In the genomic region with DNA sequence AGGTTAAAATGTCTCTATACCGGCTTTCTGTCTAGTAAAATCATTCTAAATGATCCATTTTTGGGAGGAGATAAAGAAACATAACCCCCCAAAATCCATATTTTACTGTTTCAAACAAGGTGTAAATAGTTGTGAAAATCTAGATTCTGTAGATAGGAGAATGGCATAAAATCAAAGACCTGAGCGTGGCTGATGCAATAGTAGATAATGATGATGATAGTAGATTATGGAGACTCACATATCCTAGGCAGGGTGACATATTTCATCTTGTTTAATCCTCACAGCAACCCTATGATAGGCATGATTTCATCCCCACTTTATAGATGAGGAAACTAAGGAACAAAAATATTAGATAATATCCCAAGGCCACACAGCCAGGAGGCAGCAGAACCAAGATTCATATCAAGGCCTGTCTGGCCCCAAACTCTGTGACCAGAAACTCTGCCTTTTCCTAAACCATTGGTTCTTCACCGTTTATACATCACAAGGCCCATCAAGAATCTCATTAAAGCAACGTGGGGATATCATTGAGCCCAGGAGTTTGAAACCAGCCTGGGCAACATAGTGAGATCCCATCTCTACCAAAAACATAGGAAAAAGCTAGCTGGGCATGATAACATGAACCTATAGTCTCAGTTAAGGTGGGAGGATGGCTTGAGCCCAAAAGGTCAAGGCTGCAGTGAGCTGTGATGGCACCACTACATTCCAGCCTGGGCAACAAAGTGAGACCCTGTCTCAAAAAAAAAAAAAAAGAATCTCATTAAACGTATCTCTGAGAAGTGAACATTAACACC, we compare ENCODE assay signal across 35 cellular contexts. TPM values are rescaled to one million over a fixed set of nuclear protein-coding genes. Genes with fewer than 3 reads are reported as not detected.
"Had no signal": no experiment of that assay in that cellular context is flagged by ENCODE, and none has a peak within 500 bp of the region (broad histone marks: within the 10 kb centered on the region; RNA-seq: fewer than 3 reads in every experiment).

No MANE protein-coding gene starts in this region.

- H3K4me3 ChIP-seq: breast epithelium, skin epidermis, thoracic aorta, uterus had no signal

- H3K36me3 Mint-ChIP-seq: activated naive CD4-positive, alpha-beta T cell treated with anti-CD3 and anti-CD28 coated beads, Interleukin-2, amount 10 ng/mL, durations not matched to agents 7 days and 5 days; immature natural killer cell had no signal

- H3K9me3 ChIP-seq: breast epithelium, thoracic aorta, uterus had no signal

- H3K27ac ChIP-seq: breast epithelium, skin epidermis, thoracic aorta, uterus, VCaP had no signal

- H3K4me1 Mint-ChIP-seq: activated naive CD4-positive, alpha-beta T cell treated with anti-CD3 and anti-CD28 coated beads, Interleukin-2, amount 10 ng/mL, durations not matched to agents 7 days and 5 days; immature natural killer cell had no signal

- H3K27me3 ChIP-seq: breast epithelium, uterus had no signal

- H3K27me3 Mint-ChIP-seq: stimulated activated naive CD8-positive, alpha-beta T cell treated with anti-CD3 and anti-CD28 coated beads, Interleukin-15, Interleukin-2, amounts not matched to agents 100 ng/mL and 50 ng/mL, for 24 hours had no signal

- ATAC-seq: activated CD4-positive, CD25-positive, alpha-beta regulatory T cell treated with anti-CD3 and anti-CD28 coated beads, Interleukin-2, amount 50 U/mL, for 24 hours; esophagus mucosa; left colon; naive thymus-derived CD8-positive, alpha-beta T cell; sciatic nerve had no signal

- H3K36me3 ChIP-seq: breast epithelium, thoracic aorta, uterus had no signal

- H3K27ac Mint-ChIP-seq: activated naive CD4-positive, alpha-beta T cell treated with anti-CD3 and anti-CD28 coated beads, Interleukin-2, amount 10 ng/mL, durations not matched to agents 7 days and 5 days; activated T-helper 1 cell treated with anti-CD3 and anti-CD28 coated beads, Interleukin-12 subunit alpha, Interleukin-12 subunit beta, Interleukin-2, Interleukin-4 antibody, amounts not matched to agents 30 ng/mL and 10 ng/mL and 1 ng/mL, durations not matched to agents 14 hours and 24 hours and 36 hours; naive thymus-derived CD8-positive, alpha-beta T cell; stimulated activated naive CD8-positive, alpha-beta T cell treated with anti-CD3 and anti-CD28 coated beads, Interleukin-15, Interleukin-2, amounts not matched to agents 100 ng/mL and 50 ng/mL, for 24 hours had no signal

- H3K9me3 Mint-ChIP-seq: activated naive CD4-positive, alpha-beta T cell treated with anti-CD3 and anti-CD28 coated beads, Interleukin-2, amount 10 ng/mL, durations not matched to agents 7 days and 5 days; activated T-helper 1 cell treated with anti-CD3 and anti-CD28 coated beads, Interleukin-12 subunit alpha, Interleukin-12 subunit beta, Interleukin-2, Interleukin-4 antibody, amounts not matched to agents 30 ng/mL and 10 ng/mL and 1 ng/mL, durations not matched to agents 14 hours and 24 hours and 36 hours; immature natural killer cell; naive thymus-derived CD8-positive, alpha-beta T cell; stimulated activated naive CD8-positive, alpha-beta T cell treated with anti-CD3 and anti-CD28 coated beads, Interleukin-15, Interleukin-2, amounts not matched to agents 100 ng/mL and 50 ng/mL, for 24 hours had no signal

- H3K4me1 ChIP-seq: breast epithelium, uterus had no signal

- H3K4me3 Mint-ChIP-seq: activated naive CD4-positive, alpha-beta T cell treated with anti-CD3 and anti-CD28 coated beads, Interleukin-2, amount 10 ng/mL, durations not matched to agents 7 days and 5 days; activated T-helper 1 cell treated with anti-CD3 and anti-CD28 coated beads, Interleukin-12 subunit alpha, Interleukin-12 subunit beta, Interleukin-2, Interleukin-4 antibody, amounts not matched to agents 30 ng/mL and 10 ng/mL and 1 ng/mL, durations not matched to agents 14 hours and 24 hours and 36 hours; immature natural killer cell; naive thymus-derived CD8-positive, alpha-beta T cell; stimulated activated naive CD8-positive, alpha-beta T cell treated with anti-CD3 and anti-CD28 coated beads, Interleukin-15, Interleukin-2, amounts not matched to agents 100 ng/mL and 50 ng/mL, for 24 hours had no signal

- DNase-seq: activated CD4-positive, alpha-beta T cell treated with anti-CD3 and anti-CD28 coated beads for 48 hours; activated CD4-positive, alpha-beta T cell treated with anti-CD3 and anti-CD28 coated beads, Interleukin-2, amount 50 U/mL, for 48 hours; activated CD8-positive, alpha-beta memory T cell treated with anti-CD3 and anti-CD28 coated beads, Interleukin-2, amount 50 U/mL, for 4 hours; activated gamma-delta T cell; activated naive CD4-positive, alpha-beta T cell treated with anti-CD3 and anti-CD28 coated beads, Interleukin-2, amount 10 ng/mL, durations not matched to agents 7 days and 5 days; activated T-cell treated with anti-CD3 and anti-CD28 coated beads, Interleukin-2, amount 50 U/mL, for 1 hour; amygdala; central memory CD4-positive, alpha-beta T cell; foreskin fibroblast; head of caudate nucleus; hippocampal formation; immature natural killer cell; kidney; left colon; mammary epithelial cell; midbrain; naive thymus-derived CD8-positive, alpha-beta T cell; stimulated activated CD4-positive, alpha-beta T cell treated with anti-CD3 and anti-CD28 coated beads, Interleukin-12 subunit alpha, Interleukin-12 subunit beta, amount 100 ng/mL, for 4 hours; stimulated activated CD4-positive, alpha-beta T cell treated with anti-CD3 and anti-CD28 coated beads, Interleukin-4, amount 100 ng/mL, for 1 hour; T-helper 9 cell; trophoblast cell; uterus had no signal

RNA-seq across cellular contexts. Expression of gene BPIFB1, which starts 55.6 kb away (rescaled TPM):
- total RNA-seq: activated CD8-positive, alpha-beta memory T cell treated with anti-CD3 and anti-CD28 coated beads for 36 hours; activated T-helper 1 cell treated with anti-CD3 and anti-CD28 coated beads, Interleukin-12 subunit alpha, Interleukin-12 subunit beta, Interleukin-2, Interleukin-4 antibody, amounts not matched to agents 30 ng/mL and 10 ng/mL and 1 ng/mL, durations not matched to agents 14 hours and 24 hours and 36 hours; kidney; left colon; mammary epithelial cell; naive thymus-derived CD8-positive, alpha-beta T cell; omental fat pad; renal cortical epithelial cell; subcutaneous adipose tissue; thoracic aorta had no signal
- polyA plus RNA-seq: immature natural killer cell; mammary epithelial cell; naive thymus-derived CD8-positive, alpha-beta T cell had no signal
